In genomic region chr10:35251373-35252100, GRCh38 we compare ENCODE assay signal across 16 cellular contexts.
DNase-seq lines count a peak whose midpoint lies in the region; ATAC-seq and TF ChIP-seq lines count a peak whose summit lies in the region.
"Had no signal": no experiment of that assay in that cellular context is flagged by ENCODE, and none has a peak within 500 bp of the region (broad histone marks: within the 10 kb centered on the region; RNA-seq: fewer than 3 reads in every experiment).

No MANE protein-coding gene starts in this region.

- H3K9me3 Mint-ChIP-seq in activated CD4-positive, alpha-beta T cell treated with anti-CD3 and anti-CD28 coated beads, Interleukin-2, amount 10 ng/mL, durations not matched to agents 24 days and 14 days: no peaks in the 10 kb centered on the region

- H3K27me3 Mint-ChIP-seq in activated CD4-positive, alpha-beta T cell treated with anti-CD3 and anti-CD28 coated beads, Interleukin-2, amount 10 ng/mL, durations not matched to agents 24 days and 14 days: peaks cover 1% of the 10 kb centered on the region

- H3K9me2 ChIP-seq in SK-N-SH: no peaks in the 10 kb centered on the region

- H3K79me2 ChIP-seq in SK-N-SH (ENCODE audit: insufficient read depth): no peaks in the 10 kb centered on the region

- no peak for TF ChIP-seq CTCF in VCaP (conservative IDR thresholded peaks at IDR 0.05)
- TF ChIP-seq CTCF in SK-N-SH (IDR thresholded peaks at IDR 0.05): no peak

- POLR2A ChIA-PET in SK-N-SH (lab: Yijun Ruan, JAX): no interaction called here

- no peaks in the 10 kb centered on the region for H3K36me3 Mint-ChIP-seq in activated CD4-positive, alpha-beta T cell treated with anti-CD3 and anti-CD28 coated beads, Interleukin-2, amount 10 ng/mL, durations not matched to agents 24 days and 14 days (ENCODE audit: low read depth)
- H3K36me3 Mint-ChIP-seq: CD8-positive, alpha-beta T cell had no signal

- H3K27ac Mint-ChIP-seq in activated CD4-positive, alpha-beta T cell treated with anti-CD3 and anti-CD28 coated beads, Interleukin-2, amount 10 ng/mL, durations not matched to agents 24 days and 14 days: no peak overlapping the region
- H3K27ac Mint-ChIP-seq: CD8-positive, alpha-beta T cell had no signal

- no peak for TF ChIP-seq RAD21 in SK-N-SH (IDR thresholded peaks at IDR 0.05; ENCODE audit: low read length)

- WGBS in SK-N-SH (ENCODE audit: low lambda C conversion rate): 81% methylated on average over 6 of the region's 6 CpGs

- TF ChIP-seq EP300 in SK-N-SH (IDR thresholded peaks at IDR 0.05; ENCODE audit: borderline replicate concordance in 1 of 2, low read depth in 1 of 2, low read length in 1 of 2): no peak

- H3K4me1 Mint-ChIP-seq in activated CD4-positive, alpha-beta T cell treated with anti-CD3 and anti-CD28 coated beads, Interleukin-2, amount 10 ng/mL, durations not matched to agents 24 days and 14 days: no peaks in the 10 kb centered on the region

- H2AFZ ChIP-seq in SK-N-SH (ENCODE audit: low read depth): no peak overlapping the region
- H2AFZ ChIP-seq: GM23248 had no signal

- CTCF ChIA-PET in SK-N-SH (lab: Yijun Ruan, JAX): no interaction called here

- no peak overlapping the region for H3K4me2 ChIP-seq in SK-N-SH
- H3K4me2 ChIP-seq: BLaER1 had no signal

- H3F3A ChIP-seq in SK-N-SH (replicated peaks; ENCODE audit: insufficient read depth): no peaks in the 10 kb centered on the region

- no peaks in the 10 kb centered on the region for H3K36me3 ChIP-seq in SK-N-SH (replicated peaks in 1 of 2; ENCODE audit: control insufficient read depth in 1 of 2, insufficient read depth in 2 of 2, low read length in 1 of 2)
- H3K36me3 ChIP-seq: BLaER1, HAP-1 had no signal

- no peaks in the 10 kb centered on the region for H4K20me1 ChIP-seq in SK-N-SH (ENCODE audit: insufficient read depth)
- H4K20me1 ChIP-seq: BLaER1 had no signal

- DNase-seq in NCI-H2171 treated with DMSO at 0.1 percent for 48 hours (lab: John Stamatoyannopoulos, UW) (peak; percentile 50), NCI-H2171 (lab: John Stamatoyannopoulos, UW) (no peak), NCI-H1694 treated with DMSO at 0.1 percent for 48 hours (lab: John Stamatoyannopoulos, UW) (peak; percentile 54), SK-N-SH (no peak), NCI-H1048 (lab: John Stamatoyannopoulos, UW) (no peak)
- no peak for DNase-seq in activated CD4-positive, alpha-beta T cell treated with anti-CD3 and anti-CD28 coated beads, Interleukin-2, amount 10 ng/mL, durations not matched to agents 24 days and 14 days
- DNase-seq: 8988T; Calu3; CD8-positive, alpha-beta T cell; GM23248; IMR-90 had no signal

- no peak overlapping the region for H3K9ac ChIP-seq in SK-N-SH
- H3K9ac ChIP-seq: BLaER1, GM23248 had no signal

- H3K27ac ChIP-seq in VCaP (peak overlapping the region; percentile 64), SK-N-SH (ENCODE audit: low read depth in 2 of 2, low read length in 1 of 2) (no peak overlapping the region)
- H3K27ac ChIP-seq: BLaER1, GM23248, HL-60 had no signal

- no peaks in the 10 kb centered on the region for H3K27me3 ChIP-seq in SK-N-SH (ENCODE audit: insufficient read depth)
- H3K27me3 ChIP-seq: BLaER1 had no signal

- intact Hi-C loops in activated CD4-positive, alpha-beta T cell treated with anti-CD3 and anti-CD28 coated beads, Interleukin-2, amount 10 ng/mL, durations not matched to agents 24 days and 14 days (cut with micrococcal nuclease): no loop called here

- no peak overlapping the region for H3K4me3 ChIP-seq in SK-N-SH (ENCODE audit: low read depth in 2 of 2, low read length in 1 of 2)
- H3K4me3 ChIP-seq: BLaER1, GM23248, HAP-1 had no signal

- no peaks in the 10 kb centered on the region for H3K9me3 ChIP-seq in SK-N-SH
- H3K9me3 ChIP-seq: HAP-1 had no signal

- H3K4me3 Mint-ChIP-seq in activated CD4-positive, alpha-beta T cell treated with anti-CD3 and anti-CD28 coated beads, Interleukin-2, amount 10 ng/mL, durations not matched to agents 24 days and 14 days: no peak overlapping the region
- H3K4me3 Mint-ChIP-seq: CD8-positive, alpha-beta T cell had no signal

- H3K4me1 ChIP-seq in SK-N-SH (ENCODE audit: control insufficient read depth in 1 of 2, insufficient read depth in 2 of 2, low read depth in 1 of 2, low read length in 1 of 2): no peaks in the 10 kb centered on the region
- H3K4me1 ChIP-seq: HAP-1 had no signal

- no peak for ATAC-seq in GM18907 (IDR thresholded peaks at IDR 0.05; ENCODE audit: unreplicated experiment)
- ATAC-seq: CD8-positive, alpha-beta T cell had no signal

TF ChIP-seq in SK-N-SH, 30 proteins besides CTCF, POLR2A, EP300 and RAD21:
- TF ChIP-seq TEAD4 (IDR thresholded peaks at IDR 0.05; ENCODE audit: borderline replicate concordance, insufficient read depth) (no peak), SMC3 (IDR thresholded peaks at IDR 0.05; ENCODE audit: low read depth, low read length) (no peak), USF2 (IDR thresholded peaks at IDR 0.05; ENCODE audit: borderline replicate concordance, low read depth, low read length) (no peak), MEF2A (IDR thresholded peaks at IDR 0.05; ENCODE audit: borderline replicate concordance, low read depth) (no peak), TAF1 (IDR thresholded peaks at IDR 0.05; ENCODE audit: borderline replicate concordance, low read depth, low read length) (no peak), FOSL2 (IDR thresholded peaks at IDR 0.05; ENCODE audit: borderline replicate concordance, low read depth) (no peak), MAX (IDR thresholded peaks at IDR 0.05; ENCODE audit: low read depth) (no peak), POLR2AphosphoS5 (IDR thresholded peaks at IDR 0.05; ENCODE audit: low read depth, low read length) (no peak), NFIC (IDR thresholded peaks at IDR 0.05; ENCODE audit: borderline replicate concordance) (no peak), YY1 (IDR thresholded peaks at IDR 0.05; ENCODE audit: low read depth) (no peak), MXI1 (IDR thresholded peaks at IDR 0.05; ENCODE audit: low read depth, low read length) (no peak), FOXM1 (IDR thresholded peaks at IDR 0.05; ENCODE audit: low read depth) (no peak), GABPA (IDR thresholded peaks at IDR 0.05; ENCODE audit: low read depth) (no peak), GATA2 (CRISPR knock-in tag; IDR thresholded peaks at IDR 0.05) (no peak), TCF12 (IDR thresholded peaks at IDR 0.05) (no peak), PBX3 (IDR thresholded peaks at IDR 0.05) (no peak)

Comparison
In these comparisons a context has a peak if more than half of its experiments do, and no peak if none do; other contexts are left out.
1. DNase-seq: peak in NCI-H2171 treated with DMSO at 0.1 percent for 48 hours (single experiment) and NCI-H1694 treated with DMSO at 0.1 percent for 48 hours (single experiment); none in NCI-H2171 (single experiment), SK-N-SH (single experiment), NCI-H1048 (single experiment) and activated CD4-positive, alpha-beta T cell treated with anti-CD3 and anti-CD28 coated beads, Interleukin-2, amount 10 ng/mL, durations not matched to agents 24 days and 14 days (single experiment).